In genomic region chr1:58783993-58784757, GRCh38 we compare ENCODE assay signal across 8 cellular contexts. TPM values are rescaled to one million over a fixed set of nuclear protein-coding genes. Genes with fewer than 3 reads are reported as not detected.
DNase-seq lines count a peak whose midpoint lies in the region; ATAC-seq and FAIRE-seq lines count a peak whose summit lies in the region.

Gene JUN (minus strand): TSS chr1:58784047. CDS start chr1:58783070, 977 bp downstream.

- peak within 1 kb of the TSS; percentile 78 to 94 for H3K4me3 Mint-ChIP-seq in activated T-cell treated with anti-CD3 and anti-CD28 coated beads, Interleukin-2, amount 50 U/mL, for 72 hours

- ATAC-seq in GM21786 (IDR thresholded peaks at IDR 0.05; ENCODE audit: unreplicated experiment) (peak; percentile 75), esophagus mucosa (peak; percentile 88)
- peak; percentile 83 to 84 for ATAC-seq in activated T-cell treated with anti-CD3 and anti-CD28 coated beads, Interleukin-2, amount 50 U/mL, for 72 hours (replicated peaks in 1 of 2)

- H3K4me3 ChIP-seq in muscle layer of colon (ENCODE audit: low read depth in 1 of 2, low read length in 2 of 2) = peak within 1 kb of the TSS; percentile 83 to 99

- H3K9me3 ChIP-seq in KOPT-K1 (ENCODE audit: insufficient read depth, low read length, poor library complexity, severe bottlenecking) (peaks cover 4% of the 10 kb centered on the region), muscle layer of colon (ENCODE audit: low read length) (no peaks in the 10 kb centered on the region)

- H3K4me1 ChIP-seq in muscle layer of colon (ENCODE audit: insufficient read depth, low read length) = peaks cover 21% of the 10 kb centered on the region

- H3K9me3 Mint-ChIP-seq in activated T-cell treated with anti-CD3 and anti-CD28 coated beads, Interleukin-2, amount 50 U/mL, for 72 hours = peaks cover 2 to 5% of the 10 kb centered on the region in 2 donors

- peaks cover 7% of the 10 kb centered on the region for H3K27me3 Mint-ChIP-seq in activated T-cell treated with anti-CD3 and anti-CD28 coated beads, Interleukin-2, amount 50 U/mL, for 72 hours (ENCODE audit: low read depth)

- peak; percentile 100 for DNase-seq in DMS53 treated with DMSO at 0.1 percent for 48 hours (lab: John Stamatoyannopoulos, UW; ENCODE audit: unreplicated experiment)
- DNase-seq in RCC 7860 (ENCODE audit: low spot score) = peak; percentile 100
- peak; percentile 97 to 99 for DNase-seq in activated T-cell treated with anti-CD3 and anti-CD28 coated beads, Interleukin-2, amount 50 U/mL, for 72 hours
- peak; percentile 93 for DNase-seq in stimulated activated CD8-positive, alpha-beta memory T cell treated with anti-CD3 and anti-CD28 coated beads, Interleukin-7, amount 100 ng/mL, for 24 hours (ENCODE audit: low read depth)

- H3K36me3 ChIP-seq in KOPT-K1 (ENCODE audit: insufficient read depth, low read length) (no peaks in the 10 kb centered on the region), muscle layer of colon (ENCODE audit: insufficient read depth, low read length) (no peaks in the 10 kb centered on the region)

- H3K9ac ChIP-seq in muscle layer of colon (ENCODE audit: low read length) = peak within 1 kb of the TSS; percentile 98

- H3K27ac ChIP-seq in KOPT-K1 (ENCODE audit: low read depth, low read length, poor library complexity, severe bottlenecking) (peak within 1 kb of the TSS; percentile 52), muscle layer of colon (ENCODE audit: low read depth, low read length) (peak within 1 kb of the TSS; percentile 98)

- H3K27ac Mint-ChIP-seq in activated T-cell treated with anti-CD3 and anti-CD28 coated beads, Interleukin-2, amount 50 U/mL, for 72 hours = peak within 1 kb of the TSS; percentile 88

- H3K27me3 ChIP-seq in muscle layer of colon (ENCODE audit: control insufficient read depth in 1 of 2, insufficient read depth in 2 of 2, low read length in 2 of 2) = no peaks in the 10 kb centered on the region

- peak; percentile 94 for FAIRE-seq in RCC 7860 (lab: Jason Lieb, UNC)

- H3K36me3 Mint-ChIP-seq in activated T-cell treated with anti-CD3 and anti-CD28 coated beads, Interleukin-2, amount 50 U/mL, for 72 hours (ENCODE audit: insufficient read depth in 2 of 2) = peaks cover 13 to 20% of the 10 kb centered on the region in 2 donors

- peaks cover 16% of the 10 kb centered on the region for H3K4me1 Mint-ChIP-seq in activated T-cell treated with anti-CD3 and anti-CD28 coated beads, Interleukin-2, amount 50 U/mL, for 72 hours (ENCODE audit: low read depth)

RNA-seq across cellular contexts. Expression of gene JUN, which starts in this region (rescaled TPM):
- total RNA-seq in activated T-cell treated with anti-CD3 and anti-CD28 coated beads, Interleukin-2, amount 50 U/mL, for 72 hours = 10 to 100 TPM; 36.5 to 40.5 TPM
- total RNA-seq in esophagus mucosa = 41.7 TPM

Comparison
In these comparisons a context has a peak if more than half of its experiments do, and no peak if none do; other contexts are left out.
1. Peak in every context shown above with its lines: DNase-seq, ATAC-seq, H3K4me3 ChIP-seq and H3K27ac ChIP-seq.